16 cellular contexts compared by ENCODE assay signal in genomic region chr7:108138911-108139310, GRCh38. TPM values are rescaled to one million over a fixed set of nuclear protein-coding genes. Genes with fewer than 3 reads are reported as not detected.
"Had no signal": no experiment of that assay in that cellular context is flagged by ENCODE, and none has a peak within 500 bp of the region (broad histone marks: within the 10 kb centered on the region; RNA-seq: fewer than 3 reads in every experiment).

No MANE protein-coding gene starts in this region.

- H3K36me3 ChIP-seq: colonic mucosa, heart left ventricle, left lung, sigmoid colon, upper lobe of right lung had no signal

- H3K4me1 ChIP-seq: colonic mucosa, foreskin keratinocyte, testis, upper lobe of right lung had no signal

- DNase-seq: activated CD4-positive, alpha-beta memory T cell treated with anti-CD3 and anti-CD28 coated beads for 36 hours; activated CD4-positive, CD25-positive, alpha-beta regulatory T cell treated with anti-CD3 and anti-CD28 coated beads, Interleukin-2, amount 50 U/mL, for 72 hours; activated naive CD8-positive, alpha-beta T cell treated with anti-CD3 and anti-CD28 coated beads, Interleukin-2, amount 10 ng/mL, durations not matched to agents 7 days and 5 days; activated T-cell treated with anti-CD3 and anti-CD28 coated beads, Interleukin-2, amount 50 U/mL, for 72 hours; aorta; colonic mucosa; effector CD8-positive, alpha-beta T cell; foreskin keratinocyte; heart left ventricle; left lung; nephron progenitor cell; sigmoid colon; stimulated activated CD4-positive, alpha-beta T cell treated with anti-CD3 and anti-CD28 coated beads, Interleukin-4, amount 100 ng/mL, for 1 hour; T-helper 9 cell; testis; upper lobe of right lung had no signal

- H3K9me3 ChIP-seq: colonic mucosa, heart left ventricle, left lung, sigmoid colon, testis, upper lobe of right lung had no signal

- H3K27me3 ChIP-seq: colonic mucosa, foreskin keratinocyte, heart left ventricle, left lung, sigmoid colon, testis, upper lobe of right lung had no signal

- H3K4me3 ChIP-seq: colonic mucosa, heart left ventricle, left lung, sigmoid colon, testis, upper lobe of right lung had no signal

- H3K27ac ChIP-seq: colonic mucosa, foreskin keratinocyte, heart left ventricle, left lung, testis, upper lobe of right lung had no signal

- ATAC-seq: activated T-cell treated with anti-CD3 and anti-CD28 coated beads, Interleukin-2, amount 50 U/mL, for 72 hours; foreskin keratinocyte; heart left ventricle; left lung; upper lobe of right lung had no signal

RNA-seq across cellular contexts. Expression of gene LAMB4, which starts 8.8 kb away (rescaled TPM):
- total RNA-seq: activated CD4-positive, alpha-beta memory T cell treated with anti-CD3 and anti-CD28 coated beads for 36 hours; activated naive CD8-positive, alpha-beta T cell treated with anti-CD3 and anti-CD28 coated beads, Interleukin-2, amount 10 ng/mL, durations not matched to agents 7 days and 5 days; activated T-cell treated with anti-CD3 and anti-CD28 coated beads, Interleukin-2, amount 50 U/mL, for 72 hours; upper lobe of right lung had no signal
